In the genomic region with DNA sequence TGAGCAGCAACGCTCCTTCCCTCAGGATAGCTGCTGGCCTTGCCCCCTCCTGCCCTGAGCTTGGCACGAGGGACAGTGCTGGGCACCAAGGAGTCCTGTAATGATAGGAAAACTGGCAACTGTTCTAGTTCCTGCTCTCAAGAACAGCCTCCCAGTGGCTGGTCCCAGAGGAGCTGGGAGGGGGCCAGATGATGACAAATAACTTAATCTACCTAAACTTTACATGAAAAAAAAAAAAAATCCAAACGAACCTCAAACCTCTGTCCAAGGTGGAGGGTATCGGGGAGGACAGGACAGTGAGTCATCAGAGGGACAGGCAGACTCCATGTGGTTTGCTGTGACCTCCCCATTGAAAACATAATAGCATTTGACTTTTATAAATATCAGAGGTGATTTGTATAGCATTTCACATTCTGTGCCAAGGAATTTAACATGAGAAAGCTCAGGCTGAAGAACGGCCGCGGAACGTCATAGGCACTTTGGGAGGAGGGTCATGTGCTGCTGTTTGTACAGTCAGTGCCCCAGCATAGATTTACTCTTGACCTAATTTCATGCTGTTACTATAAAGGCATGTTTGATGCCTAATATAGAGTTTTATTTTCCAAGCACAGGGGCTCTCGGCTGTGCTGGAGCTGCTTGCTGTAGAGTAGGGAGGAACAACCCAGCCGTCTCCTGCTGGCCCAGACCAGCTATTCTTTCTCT, we compare ENCODE assay signal across 9 cellular contexts.
DNase-seq lines count a peak whose midpoint lies in the region; ATAC-seq and TF ChIP-seq lines count a peak whose summit lies in the region.
"Had no signal": no experiment of that assay in that cellular context is flagged by ENCODE, and none has a peak within 500 bp of the region (broad histone marks: within the 10 kb centered on the region; RNA-seq: fewer than 3 reads in every experiment).

No MANE protein-coding gene starts in this region.

- H3K27ac Mint-ChIP-seq in brain, result peak overlapping the region in 3 of 5 experiments; percentile 85 to 87 (median 87)
- H3K27ac Mint-ChIP-seq: T-cell had no signal

- H4K20me1 ChIP-seq in hepatocyte (ENCODE audit: insufficient read depth, poor library complexity, severe bottlenecking), result no peaks in the 10 kb centered on the region

- peaks cover 28% of the 10 kb centered on the region for H3K4me1 ChIP-seq in hepatocyte (ENCODE audit: insufficient read depth)

- no peaks in the 10 kb centered on the region for H3K9me3 ChIP-seq in hepatocyte (ENCODE audit: low read depth)

- no peak for TF ChIP-seq CTCF in brain (conservative IDR thresholded peaks at IDR 0.05)
- no peak for TF ChIP-seq CTCF in hepatocyte (IDR thresholded peaks at IDR 0.05; ENCODE audit: poor library complexity)

- no peaks in the 10 kb centered on the region for H3K27me3 ChIP-seq in hepatocyte

- H3K9me3 Mint-ChIP-seq in brain, result peaks cover 0 to 6% (median 0%) of the 10 kb centered on the region in 5 experiments
- H3K9me3 Mint-ChIP-seq: T-cell had no signal

- H3K36me3 ChIP-seq in hepatocyte (replicated peaks; ENCODE audit: insufficient read depth, low read depth), result no peaks in the 10 kb centered on the region

- 39% methylated on average over 10 of the region's 10 CpGs for WGBS in hepatocyte (ENCODE audit: low lambda C conversion rate, missing lambda C conversion rate)

- peak overlapping the region in 2 of 5 experiments; percentile 16 to 54 for H3K4me3 Mint-ChIP-seq in brain
- H3K4me3 Mint-ChIP-seq: T-cell had no signal

- H3K36me3 Mint-ChIP-seq in brain, result no peaks in the 10 kb centered on the region
- H3K36me3 Mint-ChIP-seq: T-cell had no signal

- peak overlapping the region; percentile 37 for H3K4me2 ChIP-seq in hepatocyte

- peaks cover 74% of the 10 kb centered on the region for H3K4me1 Mint-ChIP-seq in brain

- DNase-seq in GM03348 (ENCODE audit: low spot score) (peak; percentile 13), hepatocyte (ENCODE audit: low spot score) (peak; percentile 75), skeletal muscle cell (ENCODE audit: low read depth) (peak; percentile 98), NOMO-1 treated with dmso at 0.1 percent for 144 hours (lab: John Stamatoyannopoulos, UW; ENCODE audit: unreplicated experiment) (no peak), OCI-M1 (lab: John Stamatoyannopoulos, UW) (no peak), NCI-H1930 (lab: John Stamatoyannopoulos, UW) (no peak)
- DNase-seq: T-cell had no signal

- peaks cover 12% of the 10 kb centered on the region for H3K27me3 Mint-ChIP-seq in brain
- H3K27me3 Mint-ChIP-seq: T-cell had no signal

- peak overlapping the region; percentile 74 for H3K27ac ChIP-seq in hepatocyte

- H3K4me3 ChIP-seq in hepatocyte (no peak overlapping the region), skeletal muscle cell (ENCODE audit: low read depth, low read length) (no peak overlapping the region)

- H3K9me2 ChIP-seq in hepatocyte (replicated peaks; ENCODE audit: insufficient read depth), result no peaks in the 10 kb centered on the region

- no peak for ATAC-seq in GM21825 (IDR thresholded peaks at IDR 0.05; ENCODE audit: unreplicated experiment)
- ATAC-seq: T-cell had no signal

- H3K79me2 ChIP-seq in hepatocyte, result peaks cover 18% of the 10 kb centered on the region

- no peak overlapping the region for H2AFZ ChIP-seq in hepatocyte

Comparison
In these comparisons a context has a peak if more than half of its experiments do, and no peak if none do; other contexts are left out.
1. DNase-seq: peak in GM03348 (single experiment), hepatocyte (single experiment) and skeletal muscle cell (single experiment); none in NOMO-1 treated with dmso at 0.1 percent for 144 hours (single experiment), OCI-M1 (single experiment) and NCI-H1930 (0 of 2).